In genomic region chr1:36343651-36344394, GRCh38 we compare ENCODE assay signal across 17 cellular contexts. TPM values are rescaled to one million over a fixed set of nuclear protein-coding genes. Genes with fewer than 3 reads are reported as not detected.
DNase-seq lines count a peak whose midpoint lies in the region; ATAC-seq, FAIRE-seq and TF ChIP-seq lines count a peak whose summit lies in the region.
"Had no signal": no experiment of that assay in that cellular context is flagged by ENCODE, and none has a peak within 500 bp of the region (broad histone marks: within the 10 kb centered on the region; RNA-seq: fewer than 3 reads in every experiment).

No MANE protein-coding gene starts in this region.

- H3K4me1 ChIP-seq in PC-3 (ENCODE audit: insufficient read depth, low read length): peaks cover 15% of the 10 kb centered on the region
- H3K4me1 ChIP-seq in neutrophil (ENCODE audit: control insufficient read depth in 1 of 2, insufficient read depth in 1 of 2, low read depth in 1 of 2, low read length in 1 of 2): peaks cover 56 to 60% of the 10 kb centered on the region in 2 experiments
- H3K4me1 ChIP-seq in subcutaneous abdominal adipose tissue (ENCODE audit: control insufficient read depth in 5 of 5, insufficient read depth in 5 of 5, low read length in 5 of 5): peaks cover 0 to 29% (median 24%) of the 10 kb centered on the region in 5 donors
- H3K4me1 ChIP-seq in Karpas-422 (ENCODE audit: low read length): no peaks in the 10 kb centered on the region
- H3K4me1 ChIP-seq: SJCRH30 had no signal

- H3K27me3 Mint-ChIP-seq in chondrocyte (ENCODE audit: low read depth): no peaks in the 10 kb centered on the region
- H3K27me3 Mint-ChIP-seq: activated CD4-positive, alpha-beta memory T cell treated with anti-CD3 and anti-CD28 coated beads for 36 hours had no signal

- ATAC-seq in PC-3 (no peak), GM18520 (IDR thresholded peaks at IDR 0.05; ENCODE audit: unreplicated experiment) (no peak)

- H3K27me3 ChIP-seq in PC-3 (ENCODE audit: low read length) (no peaks in the 10 kb centered on the region), neutrophil (no peaks in the 10 kb centered on the region), subcutaneous abdominal adipose tissue (ENCODE audit: control insufficient read depth in 5 of 5, insufficient read depth in 4 of 5, low read length in 5 of 5) (no peaks in the 10 kb centered on the region), Karpas-422 (ENCODE audit: low read length) (no peaks in the 10 kb centered on the region)
- H3K27me3 ChIP-seq: SJCRH30 had no signal

- H3K4me2 ChIP-seq in PC-3 (ENCODE audit: low read length) (peak overlapping the region; percentile 14; the same call in 1 of the 2 replicates), Karpas-422 (ENCODE audit: low read depth, low read length, poor library complexity, severe bottlenecking) (no peak overlapping the region)
- H3K4me2 ChIP-seq: GM23338 had no signal

- H3K9me2 ChIP-seq in PC-3 (replicated peaks; ENCODE audit: low read length) (no peaks in the 10 kb centered on the region), Karpas-422 (replicated peaks; ENCODE audit: insufficient read depth, low read length) (no peaks in the 10 kb centered on the region)

- DNase-seq in PC-3 (no peak), chondrocyte (ENCODE audit: low spot score) (no peak), Karpas-422 (no peak), urothelium cell line (ENCODE audit: low spot score) (no peak)
- DNase-seq: activated CD4-positive, alpha-beta memory T cell treated with anti-CD3 and anti-CD28 coated beads for 36 hours; CD8-positive, alpha-beta T cell; effector CD8-positive, alpha-beta T cell; GDM1; left ventricle myocardium superior; NCI-H82; OCI-M1; SJCRH30 had no signal

- H3K79me2 ChIP-seq in PC-3 (ENCODE audit: low read length): no peaks in the 10 kb centered on the region
- H3K79me2 ChIP-seq in Karpas-422 (ENCODE audit: low read length): no peaks in the 10 kb centered on the region

- POLR2A ChIA-PET in PC-3 (lab: Charles Lee; ENCODE audit: unreplicated experiment): no interaction called here

- intact Hi-C loops in PC-3 (cut with micrococcal nuclease): loop anchor here (5.0 kb wide), 1 partner anchor 43 kb away; the partner anchor contains the start of gene STK40

- H3K4me3 Mint-ChIP-seq in chondrocyte (ENCODE audit: unreplicated experiment): no peak overlapping the region
- H3K4me3 Mint-ChIP-seq: activated CD4-positive, alpha-beta memory T cell treated with anti-CD3 and anti-CD28 coated beads for 36 hours; CD8-positive, alpha-beta T cell; GM23338; WTC11 had no signal

- no peaks in the 10 kb centered on the region for H4K20me1 ChIP-seq in PC-3 (ENCODE audit: low read length)
- H4K20me1 ChIP-seq in Karpas-422 (ENCODE audit: insufficient read depth, low read depth, low read length): no peaks in the 10 kb centered on the region

- no peak for TF ChIP-seq CTCF in PC-3 (conservative IDR thresholded peaks at IDR 0.05; ENCODE audit: low read depth, low read length)
- no peak for TF ChIP-seq CTCF in chondrocyte (IDR thresholded peaks at IDR 0.05)
- TF ChIP-seq CTCF in neutrophil (IDR thresholded peaks at IDR 0.05): no peak

- H3K4me1 Mint-ChIP-seq in chondrocyte (ENCODE audit: low read depth): peaks cover 15% of the 10 kb centered on the region
- H3K4me1 Mint-ChIP-seq: WTC11 had no signal

- no peaks in the 10 kb centered on the region for H3K9me3 ChIP-seq in PC-3 (ENCODE audit: low read length)
- no peaks in the 10 kb centered on the region for H3K9me3 ChIP-seq in neutrophil
- H3K9me3 ChIP-seq in subcutaneous abdominal adipose tissue (ENCODE audit: control insufficient read depth in 5 of 5, low read length in 5 of 5): no peaks in the 10 kb centered on the region
- no peaks in the 10 kb centered on the region for H3K9me3 ChIP-seq in Karpas-422 (ENCODE audit: low read length)
- H3K9me3 ChIP-seq: SJCRH30 had no signal

- no peak overlapping the region for H2AFZ ChIP-seq in PC-3 (ENCODE audit: low read length)
- no peak overlapping the region for H2AFZ ChIP-seq in Karpas-422 (ENCODE audit: low read length)
- H2AFZ ChIP-seq: GM23338 had no signal

- peaks cover 35% of the 10 kb centered on the region for H3K36me3 Mint-ChIP-seq in chondrocyte (ENCODE audit: low read depth)

- no TSS peak for BruUV-seq in PC-3 (replicated peaks; lab: Mats Ljungman, UMichigan)

- H3K9me3 Mint-ChIP-seq in chondrocyte (ENCODE audit: low read depth): no peaks in the 10 kb centered on the region
- H3K9me3 Mint-ChIP-seq: activated CD4-positive, alpha-beta memory T cell treated with anti-CD3 and anti-CD28 coated beads for 36 hours; CD8-positive, alpha-beta T cell; GM23338; WTC11 had no signal

- FAIRE-seq in urothelium cell line (lab: Jason Lieb, UNC): no peak

- H3K4me3 ChIP-seq in PC-3 (ENCODE audit: low read length): no peak overlapping the region
- no peak overlapping the region for H3K4me3 ChIP-seq in neutrophil (ENCODE audit: low read depth in 1 of 2, low read length in 1 of 2)
- no peak overlapping the region for H3K4me3 ChIP-seq in subcutaneous abdominal adipose tissue (ENCODE audit: low read depth in 1 of 5, low read length in 5 of 5)
- no peak overlapping the region for H3K4me3 ChIP-seq in Karpas-422 (ENCODE audit: low read length)
- H3K4me3 ChIP-seq: GM23338, SJCRH30 had no signal

- H3K27ac ChIP-seq in PC-3 (ENCODE audit: low read length) (peak overlapping the region; percentile 82), neutrophil (peak overlapping the region; percentile 88), subcutaneous abdominal adipose tissue (ENCODE audit: low read depth, low read length) (peak overlapping the region; percentile 75), Karpas-422 (ENCODE audit: low read length) (no peak overlapping the region)
- H3K27ac ChIP-seq: SJCRH30 had no signal

- no peaks in the 10 kb centered on the region for H3F3A ChIP-seq in PC-3 (ENCODE audit: low read length, unreplicated experiment)

- H3K27ac Mint-ChIP-seq in chondrocyte (ENCODE audit: unreplicated experiment): peak overlapping the region; percentile 59
- H3K27ac Mint-ChIP-seq: activated CD4-positive, alpha-beta memory T cell treated with anti-CD3 and anti-CD28 coated beads for 36 hours; CD8-positive, alpha-beta T cell; GM23338 had no signal

- H3K9ac ChIP-seq in PC-3 (ENCODE audit: low read length): no peak overlapping the region; the same call in 1 of the 2 replicates
- H3K9ac ChIP-seq in subcutaneous abdominal adipose tissue (ENCODE audit: low read length in 5 of 5): peak overlapping the region in 2 of 5 donors; percentile 35 to 57
- no peak overlapping the region for H3K9ac ChIP-seq in Karpas-422 (ENCODE audit: low read length)

- H3K36me3 ChIP-seq in PC-3 (ENCODE audit: low read depth, low read length): peaks cover 31% of the 10 kb centered on the region; the same call in 1 of the 2 replicates
- H3K36me3 ChIP-seq in neutrophil: peaks cover 98% of the 10 kb centered on the region
- H3K36me3 ChIP-seq in subcutaneous abdominal adipose tissue (ENCODE audit: control insufficient read depth in 5 of 5, insufficient read depth in 5 of 5, low read length in 5 of 5): peaks cover 0 to 92% (median 81%) of the 10 kb centered on the region in 5 donors
- peaks cover 4% of the 10 kb centered on the region; the same call in 1 of the 2 replicates for H3K36me3 ChIP-seq in Karpas-422 (ENCODE audit: insufficient read depth, low read length)

- CTCF ChIA-PET in PC-3 (lab: Charles Lee): interaction anchor here (0.8 to 1.7 kb wide), 2 partner anchors 25 to 43 kb away, joined by 8 to 17 read pairs; no protein-coding TSS in a partner anchor

RNA-seq across cellular contexts. Expression of gene EVA1B, which starts 20.4 kb away (rescaled TPM):
- total RNA-seq in PC-3 (2014; rRNA removed) (89.1 and 104 TPM in 2 replicates), chondrocyte (55.7 to 88.4 TPM (median 85.2 TPM) in 3 replicates)
- total RNA-seq in Karpas-422 (2014; rRNA removed; shearing (Covaris generic); ENCODE audit: low replicate concordance): 0.75 and 7.1 TPM in 2 replicates

RNA-seq across cellular contexts. Expression of gene SH3D21, which starts 37.7 kb away (rescaled TPM):
- 11.3 and 16.4 TPM in 2 replicates for total RNA-seq in PC-3 (2014; rRNA removed)
- 9.4 to 15.0 TPM (median 10.8 TPM) in 3 replicates for total RNA-seq in chondrocyte
- total RNA-seq in Karpas-422 (2014; rRNA removed; shearing (Covaris generic); ENCODE audit: low replicate concordance): 8.2 and 16.4 TPM in 2 replicates

RNA-seq across cellular contexts. Expression of gene STK40, which starts 41.9 kb away (rescaled TPM):
- total RNA-seq in PC-3 (2014; rRNA removed): 14.4 and 15.9 TPM in 2 replicates
- 42.6 to 63.7 TPM (median 59.9 TPM) in 3 replicates for total RNA-seq in chondrocyte
- total RNA-seq in Karpas-422 (2014; rRNA removed; shearing (Covaris generic); ENCODE audit: low replicate concordance): 27.0 and 44.6 TPM in 2 replicates

RNA-seq across cellular contexts. Expression of gene LSM10, which starts 53.9 kb away (rescaled TPM):
- 19.2 and 35.2 TPM in 2 replicates for total RNA-seq in PC-3 (2014; rRNA removed)
- total RNA-seq in chondrocyte: 45.0 to 47.3 TPM (median 45.7 TPM) in 3 replicates
- total RNA-seq in Karpas-422 (2014; rRNA removed; shearing (Covaris generic); ENCODE audit: low replicate concordance): 19.4 and 19.5 TPM in 2 replicates
